Comparison of ENCODE assay signal across 16 cellular contexts in the genomic region with DNA sequence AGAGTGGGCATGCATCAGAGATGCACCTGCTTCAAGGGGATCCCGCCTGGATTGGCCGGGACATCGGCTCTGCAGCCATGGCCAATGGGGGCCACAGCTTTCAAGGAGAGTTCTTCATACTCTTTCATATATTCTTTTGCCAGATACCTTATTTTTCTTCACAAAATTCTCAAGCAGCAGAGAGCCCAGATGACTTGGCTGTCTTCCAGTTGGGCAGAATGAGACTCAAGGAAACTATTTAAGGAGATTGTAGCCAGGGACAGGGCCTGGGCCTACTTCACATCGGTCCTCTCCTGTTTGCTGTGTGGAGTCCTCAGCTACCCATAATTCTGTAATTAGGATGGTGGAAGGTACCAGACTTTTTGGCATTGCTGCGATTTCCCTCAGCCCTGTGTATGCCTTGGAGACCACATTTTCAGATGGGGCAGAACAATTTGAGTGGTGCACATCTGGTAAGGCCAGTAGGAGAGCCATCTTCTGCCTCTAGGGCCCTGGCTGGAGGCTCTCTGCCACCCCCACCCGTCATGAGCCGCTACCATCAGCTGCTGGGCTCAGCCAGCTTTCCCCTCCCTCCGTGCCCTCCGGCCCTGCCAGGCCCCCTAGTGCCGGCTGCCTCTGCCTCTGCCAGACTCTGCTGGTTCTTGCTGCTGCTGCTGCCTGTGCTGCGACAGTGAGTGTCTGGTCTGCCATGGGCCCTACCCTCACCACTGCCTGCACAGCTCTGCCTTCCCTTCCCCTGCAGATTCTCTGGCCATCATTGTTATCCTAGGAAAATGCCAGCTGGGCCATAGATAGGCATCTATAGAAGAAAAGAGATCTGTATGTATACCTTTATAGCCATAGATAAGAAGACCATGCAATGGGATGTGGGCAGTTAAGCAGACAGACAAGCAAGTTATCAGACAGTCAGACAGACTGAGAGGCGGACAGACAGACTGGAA. TPM values are rescaled to one million over a fixed set of nuclear protein-coding genes. Genes with fewer than 3 reads are reported as not detected.
DNase-seq lines count a peak whose midpoint lies in the region; ATAC-seq and TF ChIP-seq lines count a peak whose summit lies in the region.
"Had no signal": no experiment of that assay in that cellular context is flagged by ENCODE, and none has a peak within 500 bp of the region (broad histone marks: within the 10 kb centered on the region; RNA-seq: fewer than 3 reads in every experiment).

No MANE protein-coding gene starts in this region.

- H3K36me3 ChIP-seq in mesenchymal stem cell (ENCODE audit: control insufficient read depth in 1 of 2, insufficient read depth in 2 of 2, low read depth in 1 of 2, low read length in 2 of 2) (no peaks in the 10 kb centered on the region), aorta (ENCODE audit: control insufficient read depth in 1 of 2, insufficient read depth in 2 of 2, low read length in 1 of 2) (no peaks in the 10 kb centered on the region), stomach (no peaks in the 10 kb centered on the region)

- H3K27me3 ChIP-seq in mesenchymal stem cell (ENCODE audit: control insufficient read depth in 1 of 2, insufficient read depth in 1 of 2, low read length in 2 of 2) (no peaks in the 10 kb centered on the region), aorta (ENCODE audit: control insufficient read depth in 1 of 2, insufficient read depth in 2 of 2, low read length in 1 of 2) (no peaks in the 10 kb centered on the region), stomach (no peaks in the 10 kb centered on the region)
- H3K27me3 ChIP-seq: foreskin keratinocyte had no signal

- H3K4me1 ChIP-seq in mesenchymal stem cell (ENCODE audit: control insufficient read depth, insufficient read depth, low read depth, low read length) (no peaks in the 10 kb centered on the region), aorta (ENCODE audit: control insufficient read depth in 1 of 2, insufficient read depth in 2 of 2, low read length in 2 of 2) (peaks cover 0 to 4% of the 10 kb centered on the region in 2 donors), stomach (peaks cover 0 to 9% (median 0%) of the 10 kb centered on the region in 4 donors)
- H3K4me1 ChIP-seq: foreskin keratinocyte had no signal

- H3K4me3 ChIP-seq in choroid plexus epithelial cell (ENCODE audit: low read depth, low read length), result no peak overlapping the region
- no peak overlapping the region for H3K4me3 ChIP-seq in mesenchymal stem cell (ENCODE audit: insufficient read depth in 1 of 2, low read depth in 1 of 2, low read length in 2 of 2)
- H3K4me3 ChIP-seq in aorta (ENCODE audit: low read length in 2 of 2), result no peak overlapping the region
- H3K4me3 ChIP-seq in stomach, result no peak overlapping the region

- no peak overlapping the region for H4K91ac ChIP-seq in mesenchymal stem cell (ENCODE audit: low read length)

- no peak overlapping the region for H2AFZ ChIP-seq in mesenchymal stem cell (ENCODE audit: low read depth, low read length)

- no peak for DNase-seq in Right ventricle myocardium superior
- no peak for DNase-seq in Right ventricle myocardium inferior (ENCODE audit: missing footprints)
- DNase-seq in choroid plexus epithelial cell (ENCODE audit: low read depth), result peak; percentile 61
- no peak for DNase-seq in mesenchymal stem cell
- DNase-seq in aorta, result peak; percentile 69 to 82
- no peak for DNase-seq in NCI-H1417 treated with DMSO at 0.1 percent for 48 hours (lab: John Stamatoyannopoulos, UW)
- no peak for DNase-seq in stomach
- DNase-seq: 8988T; naive thymus-derived CD4-positive, alpha-beta T cell; NCI-H2029 treated with DMSO at 0.1 percent for 48 hours; NCI-H526 treated with DMSO at 0.1 percent for 48 hours had no signal

- intact Hi-C loops in Right ventricle myocardium superior (cut with DNase I), result no loop called here
- intact Hi-C loops in Right ventricle myocardium inferior (cut with DNase I), result no loop called here
- intact Hi-C loops in aorta (cut with DNase I), result no loop called here
- intact Hi-C loops in stomach (cut with DNase I; ENCODE audit: low total_unique reads), result no loop called here

- peak overlapping the region in 1 of 2 experiments; percentile 38 for H3K18ac ChIP-seq in mesenchymal stem cell (ENCODE audit: low read depth in 1 of 2, low read length in 2 of 2)

- no peak overlapping the region for H3K23ac ChIP-seq in mesenchymal stem cell (ENCODE audit: low read length in 2 of 2)

- peak; percentile 6 for TF ChIP-seq CTCF in choroid plexus epithelial cell (conservative IDR thresholded peaks at IDR 0.05; ENCODE audit: low read depth, low read length)
- no peak for TF ChIP-seq CTCF in stomach (IDR thresholded peaks at IDR 0.05)

- no peaks in the 10 kb centered on the region for H3K9me3 ChIP-seq in mesenchymal stem cell (ENCODE audit: control insufficient read depth, low read length)
- H3K9me3 ChIP-seq in aorta (ENCODE audit: control insufficient read depth, low read length), result no peaks in the 10 kb centered on the region
- H3K9me3 ChIP-seq in stomach, result no peaks in the 10 kb centered on the region

- WGBS in mesenchymal stem cell, result 82% methylated on average over 12 of the region's 12 CpGs
- WGBS in aorta, 2 donors, result 11 to 19% methylated on average over 12 of the region's 12 CpGs
- 83 to 94% (median 91%) methylated on average over 11 to 12 of the region's 12 CpGs for WGBS in stomach, 5 donors

- H4K8ac ChIP-seq in mesenchymal stem cell (ENCODE audit: low read length), result peak overlapping the region; percentile 22

- H2BK15ac ChIP-seq in mesenchymal stem cell (ENCODE audit: low read depth, poor library complexity, severe bottlenecking), result no peak overlapping the region

- no peak overlapping the region for H3K9ac ChIP-seq in mesenchymal stem cell (ENCODE audit: low read length)

- no peak for TF ChIP-seq POLR2A in stomach (IDR thresholded peaks at IDR 0.05)

- ATAC-seq in Right ventricle myocardium superior (ENCODE audit: poor library complexity), result peak; percentile 5
- ATAC-seq in Right ventricle myocardium inferior, result no peak
- ATAC-seq in aorta (ENCODE audit: low FRiP score), result peak; percentile 56
- ATAC-seq in HG02970 (IDR thresholded peaks at IDR 0.05; ENCODE audit: low FRiP score, unreplicated experiment), result no peak
- ATAC-seq: PC-3 had no signal

- no peak overlapping the region for H3K14ac ChIP-seq in mesenchymal stem cell (ENCODE audit: low read length in 2 of 2)

- no peak overlapping the region for H2AK5ac ChIP-seq in mesenchymal stem cell (ENCODE audit: low read length, severe bottlenecking)

- no peaks in the 10 kb centered on the region for H3K79me1 ChIP-seq in mesenchymal stem cell (replicated peaks; ENCODE audit: low read length, poor library complexity, severe bottlenecking)

- H3K4ac ChIP-seq in mesenchymal stem cell (ENCODE audit: low read depth in 1 of 2, low read length in 2 of 2), result no peak overlapping the region

- no peak overlapping the region for H2BK5ac ChIP-seq in mesenchymal stem cell (ENCODE audit: low read depth, low read length, poor library complexity, severe bottlenecking)

- H2BK12ac ChIP-seq in mesenchymal stem cell (ENCODE audit: low read length in 2 of 2), result no peak overlapping the region

- no peak for TF ChIP-seq EP300 in stomach (IDR thresholded peaks at IDR 0.05)

- H2BK120ac ChIP-seq in mesenchymal stem cell (ENCODE audit: low read depth, low read length), result no peak overlapping the region

- H3K27ac ChIP-seq in mesenchymal stem cell (ENCODE audit: low read length, poor library complexity, severe bottlenecking) (no peak overlapping the region), aorta (ENCODE audit: low read depth in 1 of 2, low read length in 2 of 2) (peak overlapping the region; percentile 34 to 76), stomach (no peak overlapping the region)
- H3K27ac ChIP-seq: foreskin keratinocyte had no signal

- no peak overlapping the region for H3K4me2 ChIP-seq in mesenchymal stem cell (ENCODE audit: low read length, poor library complexity, severe bottlenecking)

RNA-seq across cellular contexts. Expression of a gene that starts 6.7 kb away (rescaled TPM):
- total RNA-seq in Right ventricle myocardium superior, result 9.9 TPM
- 17.6 TPM for total RNA-seq in Right ventricle myocardium inferior
- 0.14 TPM for polyA plus RNA-seq in mesenchymal stem cell (2013, experiment 1 of 2)
- 0.03 TPM for polyA plus RNA-seq in mesenchymal stem cell (2013, experiment 2 of 2)
- 1 to 10 TPM; 3.0 to 4.1 TPM for total RNA-seq in aorta
- 1 to 10 TPM in 1 of 2 donors, under 1 TPM in 1; 0.38 to 2.3 TPM for polyA plus RNA-seq in aorta
- total RNA-seq in stomach, result 1 to 10 TPM; 2.2 to 7.6 (median 3.8) TPM
- polyA plus RNA-seq in stomach, result 1 to 10 TPM in 2 of 3 donors, under 1 TPM in 1; 0.12 to 5.5 (median 1.6) TPM
- total RNA-seq: CD4-positive, CD25-positive, alpha-beta regulatory T cell had no signal
- polyA plus RNA-seq: CD4-positive, CD25-positive, alpha-beta regulatory T cell had no signal

RNA-seq across cellular contexts. Expression of a gene that starts 17.2 kb away (rescaled TPM):
- total RNA-seq in Right ventricle myocardium superior (1.9 TPM), Right ventricle myocardium inferior (2.2 TPM), aorta (10 to 100 TPM; 16.5 to 17.5 TPM), stomach (10 to 100 TPM in 1 of 5 donors, 1 to 10 TPM in 3, not detected in 1; 3.0 to 13.9 (median 7.9) TPM)
- 4.7 TPM for polyA plus RNA-seq in mesenchymal stem cell (2013, experiment 1 of 2)
- 4.5 TPM for polyA plus RNA-seq in mesenchymal stem cell (2013, experiment 2 of 2)
- polyA plus RNA-seq in aorta (10 to 100 TPM in 1 of 2 donors, 1 to 10 TPM in 1; 3.1 to 16.0 TPM), stomach (1 to 10 TPM; 1.7 to 2.3 (median 1.7) TPM)
- polyA plus RNA-seq: CD4-positive, CD25-positive, alpha-beta regulatory T cell; naive thymus-derived CD4-positive, alpha-beta T cell had no signal

RNA-seq across cellular contexts. Expression of a gene that starts 18.1 kb away (rescaled TPM):
- total RNA-seq in Right ventricle myocardium superior (13.4 TPM), Right ventricle myocardium inferior (13.7 TPM), aorta (1 to 10 TPM; 7.7 to 9.1 TPM), stomach (10 to 100 TPM in 1 of 5 donors, 1 to 10 TPM in 3, not detected in 1; 2.3 to 11.2 (median 2.9) TPM)
- 3.7 TPM for polyA plus RNA-seq in mesenchymal stem cell (2013, experiment 1 of 2)
- 3.5 TPM for polyA plus RNA-seq in mesenchymal stem cell (2013, experiment 2 of 2)
- polyA plus RNA-seq in aorta (10 to 100 TPM; 10.4 to 13.3 TPM), stomach (1 to 10 TPM; 6.8 to 8.1 (median 7.5) TPM)

RNA-seq across cellular contexts. Expression of a gene that starts 18.1 kb away (rescaled TPM):
- total RNA-seq in Right ventricle myocardium superior, result 0.11 TPM
- total RNA-seq in Right ventricle myocardium inferior, result not detected
- 0.07 TPM for polyA plus RNA-seq in mesenchymal stem cell (2013, experiment 1 of 2)
- 0.04 TPM for polyA plus RNA-seq in mesenchymal stem cell (2013, experiment 2 of 2)
- total RNA-seq in aorta, result not detected
- polyA plus RNA-seq in aorta, result under 1 TPM in 1 of 2 donors, not detected in 1; 0.84 TPM
- total RNA-seq in stomach, result not detected
- under 1 TPM in 1 of 3 donors, not detected in 2; 0.10 TPM for polyA plus RNA-seq in stomach
- total RNA-seq: CD4-positive, CD25-positive, alpha-beta regulatory T cell; foreskin keratinocyte; HepG2 had no signal
- polyA plus RNA-seq: CD4-positive, CD25-positive, alpha-beta regulatory T cell; foreskin keratinocyte; naive thymus-derived CD4-positive, alpha-beta T cell had no signal

Comparison
In these comparisons a context has a peak if more than half of its experiments do, and no peak if none do; other contexts are left out.
1. ATAC-seq: peak in Right ventricle myocardium superior (single experiment) and aorta (single experiment); none in Right ventricle myocardium inferior (single experiment) and HG02970 (single experiment).
2. DNase-seq: peak in choroid plexus epithelial cell (single experiment) and aorta (2 of 2); none in Right ventricle myocardium superior (single experiment), Right ventricle myocardium inferior (single experiment), mesenchymal stem cell (single experiment), NCI-H1417 treated with DMSO at 0.1 percent for 48 hours (single experiment) and stomach (single experiment).
3. H3K27ac ChIP-seq: peak in aorta (2 of 2); none in mesenchymal stem cell (single experiment) and stomach (0 of 5).